Comparison of ENCODE assay signal across 10 cellular contexts in genomic region chr2:23379220-23379695, GRCh38. TPM values are rescaled to one million over a fixed set of nuclear protein-coding genes. Genes with fewer than 3 reads are reported as not detected.
DNase-seq lines count a peak whose midpoint lies in the region; ATAC-seq, FAIRE-seq and TF ChIP-seq lines count a peak whose summit lies in the region.
"Had no signal": no experiment of that assay in that cellular context is flagged by ENCODE, and none has a peak within 500 bp of the region (broad histone marks: within the 10 kb centered on the region; RNA-seq: fewer than 3 reads in every experiment).

No MANE protein-coding gene starts in this region.

- intact Hi-C loops in GM12878 (cut with micrococcal nuclease; ENCODE audit: unreplicated experiment) (no loop called here), gastrocnemius medialis (cut with DNase I; ENCODE audit: low total_unique reads) (no loop called here)

- H4K20me1 ChIP-seq in GM12878 (ENCODE audit: control insufficient read depth, insufficient read depth), result no peaks in the 10 kb centered on the region

- no peak overlapping the region for H3K27ac Mint-ChIP-seq in type B pancreatic cell

- H3K9me3 Mint-ChIP-seq in type B pancreatic cell, result peaks cover 7% of the 10 kb centered on the region

- no peaks in the 10 kb centered on the region for H3K79me2 ChIP-seq in GM12878 (ENCODE audit: control insufficient read depth, insufficient read depth, low read length)

- TF ChIP-seq EP300 in GM12878 (IDR thresholded peaks at IDR 0.05; ENCODE audit: borderline replicate concordance in 1 of 2, control insufficient read depth in 1 of 2, low read depth in 2 of 2, low read length in 2 of 2), result peak in 1 of 2 experiments; percentile 14; a peak in 1 of 4 replicates

- no peak for TF ChIP-seq CTCF in GM12878 (IDR thresholded peaks at IDR 0.05 in 2 of 3, conservative IDR thresholded peaks at IDR 0.05 in 1 of 3; ENCODE audit: control insufficient read depth in 2 of 3, extremely low read depth in 1 of 3, insufficient read depth in 1 of 3, low read depth in 3 of 3, low read length in 3 of 3)
- no peak for TF ChIP-seq CTCF in gastrocnemius medialis (IDR thresholded peaks at IDR 0.05 in 4 of 5, conservative IDR thresholded peaks at IDR 0.05 in 1 of 5)
- no peak for TF ChIP-seq CTCF in type B pancreatic cell (conservative IDR thresholded peaks at IDR 0.05)

- POLR2A ChIA-PET in GM12878 (lab: Charles Lee), result interaction anchor here (0.6 to 1.4 kb wide), 4 partner anchors 21 to 1529 kb away, joined by 3 to 6 read pairs (median 4); no protein-coding TSS in a partner anchor

- CTCF ChIA-PET in GM12878 (lab: Yijun Ruan, JAX), result interaction anchor here (0.9 to 1.4 kb wide), 5 partner anchors 13 to 83 kb away, joined by 3 to 6 read pairs (median 4); no protein-coding TSS in a partner anchor

- peaks cover 45% of the 10 kb centered on the region for H3K4me1 ChIP-seq in GM12878 (ENCODE audit: control insufficient read depth, insufficient read depth, low read length)
- peaks cover 0 to 9% of the 10 kb centered on the region in 2 donors for H3K4me1 ChIP-seq in gastrocnemius medialis

- SMC1A ChIA-PET in GM12878 (lab: Charles Lee; ENCODE audit: uncharacterized antibody, unreplicated experiment), result interaction anchor here (1.1 to 1.8 kb wide), 4 partner anchors 16 to 25 kb away, joined by 4 to 7 read pairs (median 6); no protein-coding TSS in a partner anchor

- H3K27me3 ChIP-seq in GM12878 (replicated peaks in 1 of 2; ENCODE audit: control insufficient read depth in 2 of 2, insufficient read depth in 2 of 2, low read length in 1 of 2) (no peaks in the 10 kb centered on the region), gastrocnemius medialis (no peaks in the 10 kb centered on the region)
- H3K27me3 ChIP-seq: suprapubic skin had no signal

- in situ Hi-C loops in GM12878 (cut with MboI), result loop anchor here (25.0 kb wide), 1 partner anchor 983 kb away; the partner anchor contains the start of gene ITSN2
- in situ Hi-C loops in gastrocnemius medialis (cut with MboI; ENCODE audit: low sequenced_read_pairs in 4 of 4), result loop anchor here in 1 of 4 donors (25.0 kb wide), 1 partner anchor 383 kb away; no protein-coding TSS in a partner anchor

- no peaks in the 10 kb centered on the region for H3K9me3 ChIP-seq in GM12878 (replicated peaks; ENCODE audit: control insufficient read depth, insufficient read depth, low read length)
- no peaks in the 10 kb centered on the region for H3K9me3 ChIP-seq in gastrocnemius medialis
- H3K9me3 ChIP-seq: suprapubic skin had no signal

- FAIRE-seq in GM12878 (lab: Jason Lieb, UNC), result peak; percentile 65

- TF ChIP-seq RAD21 in GM12878 (IDR thresholded peaks at IDR 0.05; ENCODE audit: insufficient read depth, low read depth, low read length), result no peak

- H3K36me3 Mint-ChIP-seq in type B pancreatic cell, result no peaks in the 10 kb centered on the region

- ATAC-seq in GM18867 (IDR thresholded peaks at IDR 0.05; ENCODE audit: unreplicated experiment) (peak; percentile 59), GM21515 (IDR thresholded peaks at IDR 0.05; ENCODE audit: unreplicated experiment) (peak; percentile 54), HG03060 (IDR thresholded peaks at IDR 0.05; ENCODE audit: low read depth, unreplicated experiment) (peak; percentile 53), GM12878 (peak; percentile 44), gastrocnemius medialis (no peak)

- DNase-seq in GM12878 (ENCODE audit: low read depth, low spot score), result peak; percentile 94
- DNase-seq in gastrocnemius medialis, result no peak
- DNase-seq in NCI-H2227 (lab: John Stamatoyannopoulos, UW; ENCODE audit: unreplicated experiment), result no peak
- no peak for DNase-seq in type B pancreatic cell (ENCODE audit: extremely low spot score, unreplicated experiment)
- DNase-seq in hypothalamus (lab: John Stamatoyannopoulos, UW), result no peak
- DNase-seq: MV-4-11 had no signal

- WGBS in GM12878 (ENCODE audit: insufficient coverage, insufficient replicate concordance, low lambda C conversion rate, missing lambda C conversion rate), result under 1% methylated on average over 7 of the region's 7 CpGs

- peak overlapping the region; percentile 84 for H3K4me2 ChIP-seq in GM12878 (ENCODE audit: control insufficient read depth, insufficient read depth)

- RAD21 ChIA-PET in GM12878 (lab: Charles Lee; ENCODE audit: unreplicated experiment), result interaction anchor here (1.9 kb wide), 1 partner anchor 21 kb away, joined by 12 read pairs; no protein-coding TSS in a partner anchor

- no peaks in the 10 kb centered on the region for H3K36me3 ChIP-seq in GM12878 (ENCODE audit: control insufficient read depth in 2 of 2, insufficient read depth in 2 of 2, low read length in 1 of 2)
- no peaks in the 10 kb centered on the region for H3K36me3 ChIP-seq in gastrocnemius medialis
- H3K36me3 ChIP-seq: suprapubic skin had no signal

- H3K4me3 ChIP-seq in GM12878, result no peak overlapping the region
- H3K4me3 ChIP-seq in gastrocnemius medialis, result no peak overlapping the region
- H3K4me3 ChIP-seq: suprapubic skin had no signal

- H3K4me1 Mint-ChIP-seq in type B pancreatic cell (ENCODE audit: unreplicated experiment), result peaks cover 14% of the 10 kb centered on the region

- no TSS peak for BruUV-seq in GM12878 (replicated peaks; lab: Mats Ljungman, UMichigan)

- H2AFZ ChIP-seq in GM12878 (ENCODE audit: control insufficient read depth, low read depth, low read length), result 0 out of 2 replicates have a peak overlapping the region, but pooled peaks have one; percentile 26

- H3K9ac ChIP-seq in GM12878 (ENCODE audit: control insufficient read depth, insufficient read depth, low read length), result peak overlapping the region; percentile 71

- peaks cover 33% of the 10 kb centered on the region for H3K27me3 Mint-ChIP-seq in type B pancreatic cell

- TF ChIP-seq POLR2A in GM12878 (IDR thresholded peaks at IDR 0.05; ENCODE audit: low read depth, low read length) (no peak), gastrocnemius medialis (IDR thresholded peaks at IDR 0.05) (no peak)

- no peak overlapping the region for H3K4me3 Mint-ChIP-seq in type B pancreatic cell

- peak overlapping the region; percentile 86 for H3K27ac ChIP-seq in GM12878 (ENCODE audit: control insufficient read depth, insufficient read depth)
- H3K27ac ChIP-seq in gastrocnemius medialis, result no peak overlapping the region
- H3K27ac ChIP-seq: suprapubic skin had no signal

TF ChIP-seq in GM12878, 131 proteins besides CTCF, POLR2A, EP300 and RAD21 (continues in another document):
- TF ChIP-seq MYB (IDR thresholded peaks at IDR 0.05; ENCODE audit: borderline replicate concordance, low read depth, low read length) (no peak), SMC3 (IDR thresholded peaks at IDR 0.05; ENCODE audit: borderline replicate concordance, low read length) (no peak), RUNX3 (IDR thresholded peaks at IDR 0.05; ENCODE audit: low read length) (peak; percentile 86), ZBTB40 (IDR thresholded peaks at IDR 0.05; ENCODE audit: borderline replicate concordance) (no peak), IKZF2 (IDR thresholded peaks at IDR 0.05) (peak; percentile 26 to 29; a peak in 1 of 4 replicates), KLF5 (IDR thresholded peaks at IDR 0.05; ENCODE audit: partially characterized antibody) (no peak)

RNA-seq across cellular contexts. Expression of gene KLHL29, which starts 5.7 kb away (rescaled TPM):
- 30.8 and 36.8 TPM in 2 replicates for total RNA-seq in GM12878 (2013; cell fraction: nucleolus; rRNA removed)
- total RNA-seq in GM12878 (2014; rRNA removed) (8.5 and 9.8 TPM in 2 replicates), GM12878 (2014; rRNA removed; fragmentation: Illumina TruSeq; extraction: Trizol) (6.3 and 6.9 TPM in 2 replicates), GM12878 (2021) (17.9 and 19.5 TPM in 2 replicates), gastrocnemius medialis (10 to 100 TPM in 2 of 4 donors, 1 to 10 TPM in 2; 4.3 to 24.9 (median 8.7) TPM), type B pancreatic cell (ENCODE audit: low replicate concordance) (14.6 and 24.1 TPM in 2 replicates)
- 3.9 TPM for polyA plus RNA-seq in GM12878 (2011; ENCODE audit: low read depth)
- polyA plus RNA-seq in GM12878 (2011; rRNA removed) (4.3 and 5.3 TPM in 2 replicates), GM12878 (2014; fragmentation: Illumina TruSeq; extraction: Trizol) (5.7 and 9.5 TPM in 2 replicates), GM12878 (2014; fragmentation: Nextera tagmentation; extraction: Ambion mirVana) (1 to 10 TPM; 1.4 to 2.2 TPM), GM12878 (2014; rRNA removed) (16.1 and 19.4 TPM in 2 replicates), GM12878 (2016; fragmentation: Nextera tagmentation; extraction: Ambion mirVana) (1 to 10 TPM; 2.5 to 2.7 TPM)
- 5.4 and 7.7 TPM in 2 replicates for polyA plus RNA-seq in GM12878 (2011; cell fraction: cytosol; rRNA removed)
- 33.8 and 54.4 TPM in 2 replicates for polyA plus RNA-seq in GM12878 (2011; cell fraction: nucleus; rRNA removed)
- polyA plus RNA-seq in GM12878 (2012), result 5.1 and 6.7 TPM in 2 replicates
- 5.6 and 8.7 TPM in 2 replicates for polyA minus RNA-seq in GM12878 (2011; rRNA and poly(A)+ RNA removed)
- polyA minus RNA-seq in GM12878 (2011; cell fraction: cytosol; rRNA and poly(A)+ RNA removed), result 3.3 and 5.0 TPM in 2 replicates
- polyA minus RNA-seq in GM12878 (2011; cell fraction: nucleus; rRNA and poly(A)+ RNA removed), result 7.9 and 19.0 TPM in 2 replicates

Comparison
In these comparisons a context has a peak if more than half of its experiments do, and no peak if none do; other contexts are left out.
1. ATAC-seq: peak in GM18867 (single experiment), GM21515 (single experiment), HG03060 (single experiment) and GM12878 (single experiment); none in gastrocnemius medialis (0 of 2).